Comparison of ENCODE assay signal across 10 cellular contexts in genomic region chr15:33547876-33548275, GRCh38.
DNase-seq lines count a peak whose midpoint lies in the region; ATAC-seq, FAIRE-seq and TF ChIP-seq lines count a peak whose summit lies in the region.
"Had no signal": no experiment of that assay in that cellular context is flagged by ENCODE, and none has a peak within 500 bp of the region (broad histone marks: within the 10 kb centered on the region; RNA-seq: fewer than 3 reads in every experiment).

No MANE protein-coding gene starts in this region.

- H3K4me3 ChIP-seq in Caco-2 (ENCODE audit: low read depth, low read length): no peak overlapping the region
- no peak overlapping the region for H3K4me3 ChIP-seq in K562
- H3K4me3 ChIP-seq in liver (ENCODE audit: low read depth in 1 of 3, low read length in 3 of 3): no peak overlapping the region

- POLR2A ChIA-PET in Caco-2 (lab: Charles Lee): no interaction called here
- POLR2A ChIA-PET in K562 (lab: Yijun Ruan, JAX): interaction anchor here (0.7 kb wide), 1 partner anchor 8 kb away, joined by 3 read pairs; no protein-coding TSS in a partner anchor

- FAIRE-seq in K562 (lab: Jason Lieb, UNC): peak; percentile 64
- FAIRE-seq: small intestine had no signal

- intact Hi-C loops in Caco-2 (cut with micrococcal nuclease; ENCODE audit: unreplicated experiment): no loop called here
- intact Hi-C loops in K562 (cut with micrococcal nuclease): no loop called here

- no peak overlapping the region for H3K27ac ChIP-seq in K562 (ENCODE audit: extremely low read depth, low read depth, low read length)
- H3K27ac ChIP-seq in liver (ENCODE audit: low read depth in 1 of 2, low read length in 2 of 2): no peak overlapping the region

- H3K4me1 ChIP-seq in Caco-2: no peaks in the 10 kb centered on the region
- no peaks in the 10 kb centered on the region for H3K4me1 ChIP-seq in K562 (replicated peaks in 1 of 2; ENCODE audit: control insufficient read depth in 2 of 2, insufficient read depth in 2 of 2, low read length in 2 of 2)
- no peaks in the 10 kb centered on the region for H3K4me1 ChIP-seq in liver (ENCODE audit: control insufficient read depth in 4 of 4, insufficient read depth in 4 of 4, low read length in 3 of 4)

- peak; percentile 51; the same call in 1 of the 3 replicates for ATAC-seq in K562
- ATAC-seq in GM21825 (IDR thresholded peaks at IDR 0.05; ENCODE audit: unreplicated experiment): no peak
- no peak for ATAC-seq in HG03025 (IDR thresholded peaks at IDR 0.05; ENCODE audit: low FRiP score, unreplicated experiment)
- ATAC-seq in GM21515 (IDR thresholded peaks at IDR 0.05; ENCODE audit: unreplicated experiment): no peak
- ATAC-seq: effector memory CD8-positive, alpha-beta T cell had no signal

- no peaks in the 10 kb centered on the region for H3K9me1 ChIP-seq in K562 (ENCODE audit: control insufficient read depth, insufficient read depth, low read length)

- no peak overlapping the region for H3K4me2 ChIP-seq in K562 (ENCODE audit: insufficient read depth, low read length)

- no peak for TF ChIP-seq RAD21 in K562 (CRISPR knock-in tag; conservative IDR thresholded peaks at IDR 0.05 in 1 of 2, IDR thresholded peaks at IDR 0.05 in 1 of 2)
- no peak for TF ChIP-seq RAD21 in liver (IDR thresholded peaks at IDR 0.05)

- no peak overlapping the region for H2AFZ ChIP-seq in K562 (ENCODE audit: low read depth, low read length)

- CTCF ChIA-PET in Caco-2 (lab: Charles Lee) (no interaction called here), K562 (lab: Yijun Ruan, JAX; ENCODE audit: low intra/inter-chr PET ratio) (no interaction called here)

- TF ChIP-seq CTCF in Caco-2 (IDR thresholded peaks at IDR 0.05; ENCODE audit: insufficient read depth in 1 of 2, low read depth in 1 of 2, low read length in 1 of 2, severe bottlenecking in 1 of 2, unreplicated experiment in 1 of 2) (no peak), K562 (IDR thresholded peaks at IDR 0.05 in 2 of 3, conservative IDR thresholded peaks at IDR 0.05 in 1 of 3; ENCODE audit: insufficient read depth in 2 of 3, low read depth in 1 of 3, low read length in 3 of 3) (no peak), liver (IDR thresholded peaks at IDR 0.05; ENCODE audit: low read depth, low read length, missing input control) (no peak)

- DNase-seq in Caco-2 (peak; percentile 61 to 67), KBM-7 (peak; percentile 16), K562 (ENCODE audit: extremely low read depth in 1 of 4, low spot score in 3 of 4) (peak in 2 of 4 experiments; percentile 8 to 12), NCI-H69 (lab: John Stamatoyannopoulos, UW) (no peak)
- DNase-seq: effector memory CD8-positive, alpha-beta T cell; small intestine had no signal

- H3K4me3 Mint-ChIP-seq in Caco-2 (ENCODE audit: unreplicated experiment): no peak overlapping the region
- H3K4me3 Mint-ChIP-seq: effector memory CD8-positive, alpha-beta T cell had no signal

- H3K9ac ChIP-seq in K562 (ENCODE audit: insufficient read depth in 1 of 2, low read depth in 2 of 2, low read length in 2 of 2) (no peak overlapping the region), liver (ENCODE audit: low read depth in 1 of 2, low read length in 2 of 2) (no peak overlapping the region)

- H4K20me1 ChIP-seq in K562 (replicated peaks; ENCODE audit: control insufficient read depth, insufficient read depth, low read length): no peaks in the 10 kb centered on the region

- H3K4me1 Mint-ChIP-seq in Caco-2 (ENCODE audit: low read depth, unreplicated experiment): no peaks in the 10 kb centered on the region

- H3K9me3 Mint-ChIP-seq in Caco-2 (ENCODE audit: unreplicated experiment): no peaks in the 10 kb centered on the region

- BruUV-seq in Caco-2 (replicated peaks; lab: Mats Ljungman, UMichigan) (no TSS peak), K562 (replicated peaks; lab: Mats Ljungman, UMichigan) (no TSS peak)

- TF ChIP-seq EP300 in K562 (IDR thresholded peaks at IDR 0.05; ENCODE audit: low read length): no peak

- H3K9me3 ChIP-seq in Caco-2: no peaks in the 10 kb centered on the region
- no peaks in the 10 kb centered on the region for H3K9me3 ChIP-seq in K562 (replicated peaks; ENCODE audit: control insufficient read depth, insufficient read depth, low read depth, low read length)
- H3K9me3 ChIP-seq in liver (ENCODE audit: control insufficient read depth in 4 of 4, low read length in 3 of 4): peaks cover 0 to 26% (median 6%) of the 10 kb centered on the region in 4 donors

- WGBS in K562 (ENCODE audit: insufficient coverage, low coverage, missing lambda C conversion rate): 3% methylated on average over 5 of the region's 5 CpGs
- 26% methylated on average over 5 of the region's 5 CpGs for WGBS in liver

- in situ Hi-C loops in KBM-7 (cut with MboI; ENCODE audit: low pct_unique_long_range_greater_than_20kb, low sequenced_read_pairs) (no loop called here), K562 (cut with MboI) (no loop called here)

- no peak for TF ChIP-seq POLR2A in K562 (conservative IDR thresholded peaks at IDR 0.05)

- H3K27me3 Mint-ChIP-seq in Caco-2 (ENCODE audit: insufficient read depth, unreplicated experiment): peaks cover 7% of the 10 kb centered on the region
- H3K27me3 Mint-ChIP-seq: effector memory CD8-positive, alpha-beta T cell had no signal

- H3K36me3 ChIP-seq in Caco-2 (ENCODE audit: control insufficient read depth, insufficient read depth, low read length): no peaks in the 10 kb centered on the region
- no peaks in the 10 kb centered on the region for H3K36me3 ChIP-seq in K562 (ENCODE audit: control insufficient read depth, insufficient read depth, low read length)
- H3K36me3 ChIP-seq in liver (ENCODE audit: control insufficient read depth in 4 of 4, insufficient read depth in 3 of 4, low read depth in 1 of 4, low read length in 3 of 4): no peaks in the 10 kb centered on the region

- H3K27me3 ChIP-seq in Caco-2 (replicated peaks; ENCODE audit: control insufficient read depth, insufficient read depth, low read length): no peaks in the 10 kb centered on the region
- no peaks in the 10 kb centered on the region; a peak in 2 of 5 replicates for H3K27me3 ChIP-seq in K562 (ENCODE audit: control insufficient read depth in 2 of 2, insufficient read depth in 2 of 2, low read length in 2 of 2)
- H3K27me3 ChIP-seq in liver (ENCODE audit: control insufficient read depth in 4 of 4, insufficient read depth in 4 of 4, low read length in 3 of 4): no peaks in the 10 kb centered on the region

- H3K79me2 ChIP-seq in K562 (ENCODE audit: control insufficient read depth, insufficient read depth, low read length): no peaks in the 10 kb centered on the region

- H3K36me3 Mint-ChIP-seq in Caco-2 (ENCODE audit: insufficient read depth, unreplicated experiment): no peaks in the 10 kb centered on the region

- no peak overlapping the region for H3K27ac Mint-ChIP-seq in Caco-2 (ENCODE audit: unreplicated experiment)
- H3K27ac Mint-ChIP-seq: effector memory CD8-positive, alpha-beta T cell had no signal

TF ChIP-seq in K562, 482 proteins besides CTCF, POLR2A, EP300 and RAD21 (continues in another document):
- TF ChIP-seq NR2F6 (CRISPR knock-in tag; IDR thresholded peaks at IDR 0.05) (no peak), KDM4B (IDR thresholded peaks at IDR 0.05; ENCODE audit: borderline replicate concordance in 2 of 2, low read depth in 1 of 2) (no peak), KLF6 (CRISPR knock-in tag; IDR thresholded peaks at IDR 0.05; ENCODE audit: borderline replicate concordance) (no peak), MIER1 (IDR thresholded peaks at IDR 0.05; ENCODE audit: low read depth) (peak; percentile 74), HMG20A (CRISPR knock-in tag; conservative IDR thresholded peaks at IDR 0.05) (no peak), DLX4 (CRISPR knock-in tag; IDR thresholded peaks at IDR 0.05) (no peak)
- TF ChIP-seq, protein P1, sequence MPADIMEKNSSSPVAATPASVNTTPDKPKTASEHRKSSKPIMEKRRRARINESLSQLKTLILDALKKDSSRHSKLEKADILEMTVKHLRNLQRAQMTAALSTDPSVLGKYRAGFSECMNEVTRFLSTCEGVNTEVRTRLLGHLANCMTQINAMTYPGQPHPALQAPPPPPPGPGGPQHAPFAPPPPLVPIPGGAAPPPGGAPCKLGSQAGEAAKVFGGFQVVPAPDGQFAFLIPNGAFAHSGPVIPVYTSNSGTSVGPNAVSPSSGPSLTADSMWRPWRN (IDR thresholded peaks at IDR 0.05; ENCODE audit: low read depth): no peak

TF ChIP-seq in liver, 16 proteins besides CTCF, POLR2A, EP300 and RAD21:
- TF ChIP-seq SP1 (IDR thresholded peaks at IDR 0.05): no peak
- no peak for TF ChIP-seq MAX (IDR thresholded peaks at IDR 0.05)
- peak; percentile 96 for TF ChIP-seq REST (IDR thresholded peaks at IDR 0.05)
